In the genomic region with DNA sequence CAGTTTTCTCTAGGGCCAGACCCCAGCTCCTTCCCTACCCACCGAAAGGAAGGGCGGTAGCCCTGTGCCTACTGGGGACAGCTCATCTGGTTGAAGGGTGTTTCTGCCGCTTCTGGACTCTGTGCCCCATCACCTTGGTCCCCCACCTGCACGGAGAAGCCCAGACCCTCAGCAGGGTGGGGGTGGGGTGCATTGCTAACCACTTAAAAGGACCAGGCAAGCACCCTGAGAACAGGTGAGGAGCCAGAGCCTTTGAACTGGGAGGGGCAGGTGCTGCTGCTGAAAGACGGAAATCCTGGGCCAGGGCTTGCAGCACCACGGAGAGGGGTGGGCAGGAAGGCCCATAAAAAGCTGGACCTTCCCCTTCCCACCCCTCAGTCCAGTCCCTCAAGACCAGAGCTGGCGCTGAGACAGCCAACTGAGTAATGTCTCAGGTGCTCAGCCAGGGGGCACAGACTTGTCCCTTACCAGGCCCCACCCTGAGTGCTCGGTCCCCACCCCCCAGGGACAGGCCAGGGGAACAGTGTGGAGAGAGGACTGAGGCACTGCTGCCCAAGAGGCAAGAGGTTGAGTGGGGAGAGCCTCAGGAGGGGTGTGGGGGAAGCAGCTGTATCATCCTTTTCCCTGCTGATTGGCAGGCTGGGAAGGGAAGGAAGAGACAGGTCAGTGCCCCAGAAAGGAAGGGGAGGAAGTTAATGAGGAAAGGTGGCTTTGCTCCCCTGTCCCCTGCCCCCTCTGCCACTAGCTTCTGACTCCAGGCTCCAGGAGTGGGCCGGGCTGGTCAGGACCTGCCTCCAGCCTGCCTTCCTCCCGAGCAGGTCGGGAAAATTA, we compare ENCODE assay signal across 19 cellular contexts. TPM values are rescaled to one million over a fixed set of nuclear protein-coding genes. Genes with fewer than 3 reads are reported as not detected.
DNase-seq lines count a peak whose midpoint lies in the region; ATAC-seq and TF ChIP-seq lines count a peak whose summit lies in the region.
"Had no signal": no experiment of that assay in that cellular context is flagged by ENCODE, and none has a peak within 500 bp of the region (broad histone marks: within the 10 kb centered on the region; RNA-seq: fewer than 3 reads in every experiment).

No MANE protein-coding gene starts in this region.

- ATAC-seq in T-helper 17 cell, result no peak
- ATAC-seq in mucosa of descending colon, result peak; percentile 76
- ATAC-seq in GM18909 (IDR thresholded peaks at IDR 0.05; ENCODE audit: poor library complexity, unreplicated experiment), result no peak
- no peak for ATAC-seq in HG03469 (IDR thresholded peaks at IDR 0.05; ENCODE audit: unreplicated experiment)
- ATAC-seq in GM19467 (IDR thresholded peaks at IDR 0.05; ENCODE audit: unreplicated experiment), result no peak
- ATAC-seq: left cardiac atrium had no signal

- intact Hi-C loops in mucosa of descending colon (cut with DNase I, micrococcal nuclease), result loop anchor here in 1 of 2 donors (5.0 kb wide), 1 partner anchor 38 kb away; no protein-coding TSS in a partner anchor

- H3K27ac ChIP-seq in C4-2B, result peak overlapping the region; percentile 83
- H3K27ac ChIP-seq: brain microvascular endothelial cell, suprapubic skin had no signal

- peaks cover 6% of the 10 kb centered on the region for H3K27me3 Mint-ChIP-seq in T-helper 17 cell

- no peak overlapping the region for H3K4me3 ChIP-seq in mucosa of descending colon
- H3K4me3 ChIP-seq: suprapubic skin had no signal

- H3K9me3 ChIP-seq in T-helper 17 cell (ENCODE audit: control insufficient read depth, low read length, poor library complexity, severe bottlenecking) (no peaks in the 10 kb centered on the region), mucosa of descending colon (no peaks in the 10 kb centered on the region)
- H3K9me3 ChIP-seq: suprapubic skin had no signal

- H3K4me1 Mint-ChIP-seq in T-helper 17 cell, result peaks cover 26% of the 10 kb centered on the region

- no peaks in the 10 kb centered on the region for H3K36me3 ChIP-seq in mucosa of descending colon (ENCODE audit: low read depth)
- H3K36me3 ChIP-seq: brain microvascular endothelial cell, suprapubic skin had no signal

- peak overlapping the region; percentile 33 for H3K4me3 Mint-ChIP-seq in T-helper 17 cell
- H3K4me3 Mint-ChIP-seq: activated naive CD4-positive, alpha-beta T cell treated with anti-CD3 and anti-CD28 coated beads for 36 hours had no signal

- H3K27ac Mint-ChIP-seq in T-helper 17 cell, result no peak overlapping the region
- H3K27ac Mint-ChIP-seq: activated naive CD4-positive, alpha-beta T cell treated with anti-CD3 and anti-CD28 coated beads for 36 hours had no signal

- no peaks in the 10 kb centered on the region for H3K36me3 Mint-ChIP-seq in T-helper 17 cell (ENCODE audit: low read depth)

- DNase-seq in D341Med (ENCODE audit: low spot score) (peak; percentile 41), T-helper 17 cell (no peak), mucosa of descending colon (peak; percentile 72 to 74 (median 74)), cortex of kidney (lab: John Stamatoyannopoulos, UW) (no peak)
- DNase-seq: activated CD4-positive, CD25-positive, alpha-beta regulatory T cell treated with anti-CD3 and anti-CD28 coated beads, Interleukin-2, amount 50 U/mL, for 72 hours; activated naive CD4-positive, alpha-beta T cell treated with anti-CD3 and anti-CD28 coated beads for 36 hours; AML-193; brain microvascular endothelial cell; DMS53; left cardiac atrium; NCI-H1694 treated with DMSO at 0.1 percent for 48 hours; NCI-H526 treated with DMSO at 0.1 percent for 48 hours; T-helper 2 cell had no signal

- TF ChIP-seq CTCF in C4-2B (conservative IDR thresholded peaks at IDR 0.05) (no peak), mucosa of descending colon (IDR thresholded peaks at IDR 0.05) (no peak)

- H3K4me1 ChIP-seq in mucosa of descending colon (ENCODE audit: low read depth), result peaks cover 39% of the 10 kb centered on the region

RNA-seq across cellular contexts. Expression of a gene that starts 10.9 kb away (rescaled TPM):
- total RNA-seq in T-helper 17 cell (10 to 100 TPM; 28.2 to 33.2 TPM), mucosa of descending colon (10 to 100 TPM; 21.7 to 24.2 (median 21.7) TPM)

RNA-seq across cellular contexts. Expression of a gene that starts 34.2 kb away (rescaled TPM):
- total RNA-seq in T-helper 17 cell, result under 1 TPM; 0.20 to 0.21 TPM
- 10 to 100 TPM in 1 of 3 donors, 1 to 10 TPM in 2; 2.0 to 11.6 (median 4.7) TPM for total RNA-seq in mucosa of descending colon
- total RNA-seq: RPMI7951 had no signal

RNA-seq across cellular contexts. Expression of a gene that starts 44.0 kb away (rescaled TPM):
- total RNA-seq in T-helper 17 cell (10 to 100 TPM; 21.4 to 27.1 TPM), mucosa of descending colon (10 to 100 TPM; 38.4 to 45.1 (median 38.5) TPM)

RNA-seq across cellular contexts. Expression of a gene that starts 53.6 kb away (rescaled TPM):
- total RNA-seq in T-helper 17 cell (under 1 TPM; 0.90 to 0.99 TPM), mucosa of descending colon (under 1 TPM in 2 of 3 donors, not detected in 1; 0.14 to 0.36 TPM)
- total RNA-seq: left cardiac atrium, RPMI7951, suprapubic skin had no signal

RNA-seq across cellular contexts. Expression of a gene that starts 53.8 kb away (rescaled TPM):
- 10 to 100 TPM; 82.3 to 90.2 TPM for total RNA-seq in T-helper 17 cell
- total RNA-seq in mucosa of descending colon, result 10 to 100 TPM; 36.2 to 46.0 (median 41.8) TPM

Comparison
In these comparisons a context has a peak if more than half of its experiments do, and no peak if none do; other contexts are left out.
1. DNase-seq: peak in D341Med (single experiment) and mucosa of descending colon (3 of 3); none in T-helper 17 cell (0 of 3) and cortex of kidney (single experiment).